Comparison of ENCODE assay signal across 17 cellular contexts in genomic region chr7:106464169-106464568, GRCh38.
A peak's percentile ranks its signal among the peaks of the same experiment; 100 is the strongest.
DNase-seq lines count a peak whose midpoint lies in the region; ATAC-seq, FAIRE-seq and TF ChIP-seq lines count a peak whose summit lies in the region.
"Had no signal": no experiment of that assay in that cellular context is flagged by ENCODE, and none has a peak within 500 bp of the region (broad histone marks: within the 10 kb centered on the region; RNA-seq: fewer than 3 reads in every experiment).

No MANE protein-coding gene starts in this region.

- no peak overlapping the region for H3K9ac ChIP-seq in HepG2 (ENCODE audit: insufficient read depth, low read depth, low read length)

- TF ChIP-seq EP300 in HepG2 (IDR thresholded peaks at IDR 0.05; ENCODE audit: low read depth in 2 of 2, low read length in 2 of 2) (no peak), HepG2 (CRISPR knock-in tag; IDR thresholded peaks at IDR 0.05; ENCODE audit: borderline replicate concordance) (no peak)

- CTCF ChIA-PET in HepG2 (lab: Yijun Ruan, JAX; ENCODE audit: low intra/inter-chr PET ratio, low total read pairs): interaction anchor here (2.9 kb wide), 1 partner anchor 288 kb away, joined by 65 read pairs; no protein-coding TSS in a partner anchor

- no peak for FAIRE-seq in HepG2 (lab: Jason Lieb, UNC)
- FAIRE-seq: GM12892 had no signal

- H3K36me3 ChIP-seq in right lobe of liver: no peaks in the 10 kb centered on the region
- H3K36me3 ChIP-seq in HepG2 (replicated peaks in 1 of 2; ENCODE audit: control insufficient read depth in 1 of 2, insufficient read depth in 2 of 2, low read length in 2 of 2): no peaks in the 10 kb centered on the region

- peaks cover 0 to 28% (median 2%) of the 10 kb centered on the region in 4 donors for H3K4me1 ChIP-seq in right lobe of liver
- no peaks in the 10 kb centered on the region for H3K4me1 ChIP-seq in HepG2 (ENCODE audit: insufficient read depth, low read length)

- in situ Hi-C loops in HepG2 (cut with HindIII; ENCODE audit: extremely low pct_ligation_motif_present, low pct_unique_long_range_greater_than_20kb): loop anchor here (5.0 kb wide), 1 partner anchor 287 kb away; no protein-coding TSS in a partner anchor

- H3K27me3 ChIP-seq in right lobe of liver (no peaks in the 10 kb centered on the region), HepG2 (ENCODE audit: control insufficient read depth in 1 of 2, insufficient read depth in 2 of 2, low read length in 2 of 2) (no peaks in the 10 kb centered on the region; a peak in 1 of 5 replicates)

- H3K27ac ChIP-seq in right lobe of liver (no peak overlapping the region), HepG2 (ENCODE audit: extremely low read length, insufficient read depth, low read length) (no peak overlapping the region)
- H3K27ac ChIP-seq: HL-60 had no signal

- H3K4me3 ChIP-seq in right lobe of liver: no peak overlapping the region
- no peak overlapping the region for H3K4me3 ChIP-seq in HepG2 (replicated peaks in 1 of 3; ENCODE audit: insufficient read depth in 1 of 3, low read depth in 2 of 3, low read length in 3 of 3)
- no peak overlapping the region for H3K4me3 ChIP-seq in choroid plexus epithelial cell (ENCODE audit: low read depth, low read length)

- H2AFZ ChIP-seq in HepG2 (ENCODE audit: low read length): no peak overlapping the region

- 36% methylated on average over 1 of the region's 2 CpGs for WGBS in right lobe of liver (ENCODE audit: insufficient coverage, low coverage, low lambda C conversion rate, missing lambda C conversion rate)
- whole genome bisulfite sequencing in HepG2 (ENCODE audit: low lambda C conversion rate): 0% methylated on average over 2 of the region's 2 CpGs

- POLR2A ChIA-PET in HepG2 (lab: Yijun Ruan, JAX): no interaction called here

- no TSS peak for BruUV-seq in HepG2 (replicated peaks; lab: Mats Ljungman, UMichigan)

- no peaks in the 10 kb centered on the region for H4K20me1 ChIP-seq in HepG2 (ENCODE audit: insufficient read depth, low read length)

- H3K9me3 ChIP-seq in right lobe of liver (no peaks in the 10 kb centered on the region), HepG2 (ENCODE audit: low read length) (no peaks in the 10 kb centered on the region)

- TF ChIP-seq POLR2A in right lobe of liver (IDR thresholded peaks at IDR 0.05) (no peak), HepG2 (IDR thresholded peaks at IDR 0.05; ENCODE audit: insufficient read depth in 1 of 2, low read depth in 2 of 2, low read length in 2 of 2) (no peak)

- no peak for TF ChIP-seq RAD21 in HepG2 (CRISPR knock-in tag; IDR thresholded peaks at IDR 0.05)

- H3K4me2 ChIP-seq in HepG2 (ENCODE audit: low read depth, low read length): no peak overlapping the region

- intact Hi-C loops in right lobe of liver (cut with DNase I) (loop anchor here in 1 of 2 donors (10.0 kb wide), 1 partner anchor 289 kb away; no protein-coding TSS in a partner anchor), HepG2 (cut with micrococcal nuclease; ENCODE audit: unreplicated experiment) (loop anchor here (10.0 kb wide), 1 partner anchor 409 kb away; no protein-coding TSS in a partner anchor)

- H3K79me2 ChIP-seq in HepG2 (ENCODE audit: insufficient read depth, low read length): no peaks in the 10 kb centered on the region

- no peak for DNase-seq in right lobe of liver
- no peak for DNase-seq in HepG2 (ENCODE audit: low spot score)
- peak; percentile 3 for DNase-seq in NCI-H1105 (lab: John Stamatoyannopoulos, UW)
- DNase-seq in choroid plexus epithelial cell (ENCODE audit: low read depth): peak; percentile 57
- DNase-seq in NCI-H748 (lab: John Stamatoyannopoulos, UW; ENCODE audit: unreplicated experiment): no peak
- DNase-seq in SKM-1 treated with dmso at 0.1 percent for 144 hours (lab: John Stamatoyannopoulos, UW; ENCODE audit: unreplicated experiment): no peak
- DNase-seq: ACHN; CD4-positive, CD25-positive, alpha-beta regulatory T cell; H7; KG1; NCI-H1092 treated with DMSO at 0.1 percent for 48 hours; NCI-H187 treated with DMSO at 0.1 percent for 48 hours; NCI-H446; NCI-H774 had no signal

- ATAC-seq in right lobe of liver (peak in 3 of 4 donors; percentile 18 to 23 (median 21)), HepG2 (no peak), GM18873 (IDR thresholded peaks at IDR 0.05; ENCODE audit: low FRiP score, unreplicated experiment) (no peak)

- TF ChIP-seq CTCF in right lobe of liver (IDR thresholded peaks at IDR 0.05) (no peak), HepG2 (CRISPR knock-in tag; IDR thresholded peaks at IDR 0.05) (no peak), choroid plexus epithelial cell (conservative IDR thresholded peaks at IDR 0.05; ENCODE audit: low read depth, low read length) (no peak)

TF ChIP-seq in HepG2, 621 proteins besides CTCF, POLR2A, EP300 and RAD21 (continues in another document):
- TF ChIP-seq ZNF629 (CRISPR knock-in tag; conservative IDR thresholded peaks at IDR 0.05) (no peak), ZNF264 (CRISPR knock-in tag; IDR thresholded peaks at IDR 0.05) (no peak), ZBTB49 (CRISPR knock-in tag; IDR thresholded peaks at IDR 0.05; ENCODE audit: borderline replicate concordance) (no peak), ZNF280B (CRISPR knock-in tag; IDR thresholded peaks at IDR 0.05; ENCODE audit: borderline replicate concordance) (no peak), NFAT5 (CRISPR knock-in tag; IDR thresholded peaks at IDR 0.05) (no peak), HMG20A (CRISPR knock-in tag; IDR thresholded peaks at IDR 0.05; ENCODE audit: borderline replicate concordance) (no peak)

Comparison
In these comparisons a context has a peak if more than half of its experiments do, and no peak if none do; other contexts are left out.
1. ATAC-seq: peak in right lobe of liver (3 of 4); none in HepG2 (single experiment) and GM18873 (single experiment).
2. DNase-seq: peak in NCI-H1105 (single experiment) and choroid plexus epithelial cell (single experiment); none in right lobe of liver (0 of 3), HepG2 (single experiment), NCI-H748 (single experiment) and SKM-1 treated with dmso at 0.1 percent for 144 hours (single experiment).